Comparison of ENCODE assay signal across 19 cellular contexts in the genomic region with DNA sequence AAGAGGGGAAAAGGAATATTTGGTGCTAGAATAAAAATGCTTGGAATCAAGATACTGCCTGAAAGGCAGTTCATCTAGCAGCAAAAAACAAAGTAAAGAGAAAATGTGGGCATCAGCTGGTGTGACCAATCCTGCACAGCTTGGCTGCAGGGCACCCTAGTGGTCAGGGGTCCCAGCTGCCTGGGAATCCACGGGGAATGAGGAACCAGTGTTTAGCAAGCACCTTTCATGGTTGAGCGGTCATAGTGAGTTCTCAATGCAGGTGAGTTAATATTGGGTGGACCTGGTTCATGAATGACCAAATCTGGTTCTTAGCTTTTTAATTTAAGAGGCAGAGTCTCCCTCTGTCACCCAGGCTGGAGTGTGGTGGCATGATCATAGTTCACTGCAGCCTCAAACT. TPM values are rescaled to one million over a fixed set of nuclear protein-coding genes. Genes with fewer than 3 reads are reported as not detected.
A peak's percentile ranks its signal among the peaks of the same experiment; 100 is the strongest.
DNase-seq lines count a peak whose midpoint lies in the region; ATAC-seq, FAIRE-seq and TF ChIP-seq lines count a peak whose summit lies in the region.
"Had no signal": no experiment of that assay in that cellular context is flagged by ENCODE, and none has a peak within 500 bp of the region (broad histone marks: within the 10 kb centered on the region; RNA-seq: fewer than 3 reads in every experiment).

No MANE protein-coding gene starts in this region.

- peak; percentile 20 for ATAC-seq in GM21360 (IDR thresholded peaks at IDR 0.05; ENCODE audit: unreplicated experiment)
- peak; percentile 40 for ATAC-seq in HG03159 (IDR thresholded peaks at IDR 0.05; ENCODE audit: unreplicated experiment)
- no peak for ATAC-seq in GM19023 (IDR thresholded peaks at IDR 0.05; ENCODE audit: unreplicated experiment)
- no peak for ATAC-seq in HG02973 (IDR thresholded peaks at IDR 0.05; ENCODE audit: unreplicated experiment)
- ATAC-seq in upper lobe of right lung, result no peak
- ATAC-seq: heart left ventricle had no signal

- no peaks in the 10 kb centered on the region for H3K9me3 ChIP-seq in upper lobe of right lung
- H3K9me3 ChIP-seq: esophagus squamous epithelium, heart left ventricle had no signal

- H3K27me3 ChIP-seq in upper lobe of right lung, result no peaks in the 10 kb centered on the region
- H3K27me3 ChIP-seq: esophagus squamous epithelium, heart left ventricle had no signal

- TF ChIP-seq POLR2A in GM12892 (IDR thresholded peaks at IDR 0.05; ENCODE audit: low read depth, low read length), result no peak

- no peak for TF ChIP-seq CTCF in upper lobe of right lung (IDR thresholded peaks at IDR 0.05)

- H3K4me1 ChIP-seq in upper lobe of right lung, result no peaks in the 10 kb centered on the region
- H3K4me1 ChIP-seq: esophagus squamous epithelium had no signal

- in situ Hi-C loops in ACHN (cut with HindIII; ENCODE audit: low pct_ligation_motif_present, low pct_unique_long_range_greater_than_20kb, low sequenced_read_pairs), result no loop called here

- H3K36me3 ChIP-seq in upper lobe of right lung, result no peaks in the 10 kb centered on the region
- H3K36me3 ChIP-seq: esophagus squamous epithelium, heart left ventricle had no signal

- H3K4me3 ChIP-seq in upper lobe of right lung, result no peak overlapping the region
- H3K4me3 ChIP-seq: esophagus squamous epithelium, heart left ventricle had no signal

- no peak for FAIRE-seq in GM12892 (lab: Jason Lieb, UNC)
- FAIRE-seq: GM19239, keratinocyte had no signal

- intact Hi-C loops in upper lobe of right lung (cut with DNase I), result no loop called here

- DNase-seq in ACHN (peak; percentile 19), glomerular visceral epithelial cell (ENCODE audit: extremely low spot score) (peak; percentile 50), upper lobe of right lung (no peak), GM12892 (ENCODE audit: insufficient read length) (no peak)
- DNase-seq: activated CD4-positive, CD25-positive, alpha-beta regulatory T cell treated with anti-CD3 and anti-CD28 coated beads, Interleukin-2, amount 50 U/mL, for 72 hours; activated CD8-positive, alpha-beta memory T cell treated with anti-CD3 and anti-CD28 coated beads, Interleukin-2, amount 50 U/mL, for 4 hours; activated naive CD4-positive, alpha-beta T cell treated with anti-CD3 and anti-CD28 coated beads, Interleukin-2, amount 10 ng/mL, durations not matched to agents 7 days and 5 days; esophagus squamous epithelium; heart left ventricle; NCI-H2227 treated with DMSO at 0.1 percent for 48 hours; SHP77; T-helper 2 cell had no signal

- H3K27ac ChIP-seq in upper lobe of right lung, result no peak overlapping the region
- H3K27ac ChIP-seq: esophagus squamous epithelium, heart left ventricle, KMS-11 had no signal

RNA-seq across cellular contexts. Expression of a gene that starts 53.3 kb away (rescaled TPM):
- total RNA-seq in upper lobe of right lung, result 7.2 TPM
- polyA plus RNA-seq in GM12892 (2012; ENCODE audit: missing spikeins), result not detected

Comparison
In these comparisons a context has a peak if more than half of its experiments do, and no peak if none do; other contexts are left out.
1. DNase-seq: peak in ACHN (single experiment) and glomerular visceral epithelial cell (single experiment); none in upper lobe of right lung (single experiment) and GM12892 (single experiment).
2. ATAC-seq: peak in GM21360 (single experiment) and HG03159 (single experiment); none in GM19023 (single experiment), HG02973 (single experiment) and upper lobe of right lung (single experiment).